18 cellular contexts compared by ENCODE assay signal in the genomic region with DNA sequence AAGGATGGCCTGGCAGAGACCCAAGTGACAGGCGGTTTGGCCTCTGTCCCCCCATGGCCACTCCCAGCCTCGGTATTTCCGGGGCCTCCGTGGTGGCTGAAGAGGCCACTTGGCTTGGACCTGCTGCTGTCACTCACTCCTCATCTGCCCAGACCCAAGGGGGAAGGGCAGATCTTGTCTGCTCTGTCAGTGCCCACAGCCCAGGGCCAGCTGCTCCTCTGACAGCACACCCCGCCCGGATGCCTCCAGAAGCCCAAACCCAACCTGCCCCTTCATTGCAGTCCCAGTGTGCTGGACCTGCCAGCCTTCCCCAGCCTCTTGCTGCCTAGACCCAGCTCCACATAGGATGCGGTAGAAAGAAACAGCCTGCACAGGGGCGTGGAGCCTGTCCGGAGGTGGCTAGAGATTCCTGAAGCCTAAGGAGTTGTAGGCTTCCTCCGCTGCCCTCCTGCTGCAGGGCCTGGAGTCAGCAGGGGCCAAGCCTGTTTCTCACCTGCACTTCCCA. TPM values are rescaled to one million over a fixed set of nuclear protein-coding genes. Genes with fewer than 3 reads are reported as not detected.
A peak's percentile ranks its signal among the peaks of the same experiment; 100 is the strongest.
DNase-seq lines count a peak whose midpoint lies in the region; ATAC-seq and TF ChIP-seq lines count a peak whose summit lies in the region.
"Had no signal": no experiment of that assay in that cellular context is flagged by ENCODE, and none has a peak within 500 bp of the region (broad histone marks: within the 10 kb centered on the region; RNA-seq: fewer than 3 reads in every experiment).

No MANE protein-coding gene starts in this region.

- peak overlapping the region in 1 of 2 experiments; percentile 66 for H3K14ac ChIP-seq in mesenchymal stem cell (ENCODE audit: low read length in 2 of 2)

- H3K36me3 ChIP-seq in WERI-Rb-1 (no peaks in the 10 kb centered on the region), mesenchymal stem cell (ENCODE audit: control insufficient read depth in 1 of 2, insufficient read depth in 2 of 2, low read depth in 1 of 2, low read length in 2 of 2) (no peaks in the 10 kb centered on the region)
- H3K36me3 ChIP-seq: lower lobe of right lung, pancreas had no signal

- H2BK5ac ChIP-seq in mesenchymal stem cell (ENCODE audit: low read depth, low read length, poor library complexity, severe bottlenecking) = no peak overlapping the region

- peak overlapping the region in 1 of 2 experiments; percentile 35 for H3K18ac ChIP-seq in mesenchymal stem cell (ENCODE audit: low read depth in 1 of 2, low read length in 2 of 2)

- H3K9me3 ChIP-seq in WERI-Rb-1 (ENCODE audit: severe bottlenecking) (no peaks in the 10 kb centered on the region), mesenchymal stem cell (ENCODE audit: control insufficient read depth, low read length) (no peaks in the 10 kb centered on the region)
- H3K9me3 ChIP-seq: lower lobe of right lung, pancreas had no signal

- WGBS in mesenchymal stem cell = 32% methylated on average over 10 of the region's 10 CpGs

- H3K23ac ChIP-seq in mesenchymal stem cell (ENCODE audit: low read length in 2 of 2) = no peak overlapping the region

- H3K4me1 ChIP-seq in mesenchymal stem cell (ENCODE audit: control insufficient read depth, insufficient read depth, low read depth, low read length) = peaks cover 19% of the 10 kb centered on the region
- H3K4me1 ChIP-seq: lower lobe of right lung, pancreas had no signal

- no peak overlapping the region for H2AFZ ChIP-seq in mesenchymal stem cell (ENCODE audit: low read depth, low read length)

- H2BK15ac ChIP-seq in mesenchymal stem cell (ENCODE audit: low read depth, poor library complexity, severe bottlenecking) = peak overlapping the region; percentile 2

- H2AK5ac ChIP-seq in mesenchymal stem cell (ENCODE audit: low read length, severe bottlenecking) = no peak overlapping the region

- H3K4ac ChIP-seq in mesenchymal stem cell (ENCODE audit: low read depth in 1 of 2, low read length in 2 of 2) = no peak overlapping the region

- DNase-seq in AG20443 (ENCODE audit: low spot score) (peak; percentile 36), HT-29 (ENCODE audit: low spot score) (peak; percentile 42), WERI-Rb-1 (no peak), mesenchymal stem cell (no peak), NCI-H2227 treated with DMSO at 0.1 percent for 48 hours (lab: John Stamatoyannopoulos, UW) (no peak), globus pallidus (ENCODE audit: low spot score) (no peak)
- DNase-seq: activated CD4-positive, alpha-beta T cell treated with anti-CD3 and anti-CD28 coated beads, Interleukin-2, amount 50 U/mL, for 1 hour; aorta; DMS79 treated with DMSO at 0.1 percent for 48 hours; effector memory CD8-positive, alpha-beta T cell; lower lobe of right lung; NCI-H1417; NK-92 treated with Interleukin-12 subunit alpha and Interleukin-12 subunit beta, amount 100 ng/mL, for 24 hours; pancreas; stimulated activated CD4-positive, alpha-beta T cell treated with anti-CD3 and anti-CD28 coated beads, Interleukin-2, amount 100 ng/mL, for 24 hours had no signal

- no peak overlapping the region for H3K9ac ChIP-seq in mesenchymal stem cell (ENCODE audit: low read length)

- peak overlapping the region; percentile 1 for H4K8ac ChIP-seq in mesenchymal stem cell (ENCODE audit: low read length)

- no peaks in the 10 kb centered on the region for H3K79me1 ChIP-seq in mesenchymal stem cell (replicated peaks; ENCODE audit: low read length, poor library complexity, severe bottlenecking)

- H3K27ac ChIP-seq in WERI-Rb-1 = no peak overlapping the region
- no peak overlapping the region for H3K27ac ChIP-seq in mesenchymal stem cell (ENCODE audit: low read length, poor library complexity, severe bottlenecking)
- H3K27ac ChIP-seq: lower lobe of right lung, pancreas had no signal

- no peak for ATAC-seq in GM19324 (IDR thresholded peaks at IDR 0.05; ENCODE audit: low FRiP score, unreplicated experiment)
- ATAC-seq in HG03457 (IDR thresholded peaks at IDR 0.05; ENCODE audit: unreplicated experiment) = no peak
- ATAC-seq: effector memory CD8-positive, alpha-beta T cell; stimulated activated effector memory CD8-positive, alpha-beta T cell treated with anti-CD3 and anti-CD28 coated beads, Interleukin-12 subunit alpha, Interleukin-12 subunit beta, amount 100 ng/mL, for 72 hours had no signal

- H3K27me3 ChIP-seq in WERI-Rb-1 (ENCODE audit: insufficient read depth, low read depth, severe bottlenecking) (no peaks in the 10 kb centered on the region), mesenchymal stem cell (ENCODE audit: control insufficient read depth in 1 of 2, insufficient read depth in 1 of 2, low read length in 2 of 2) (peaks cover 5 to 10% of the 10 kb centered on the region in 2 experiments)
- H3K27me3 ChIP-seq: pancreas had no signal

- no peak overlapping the region for H3K4me2 ChIP-seq in mesenchymal stem cell (ENCODE audit: low read length, poor library complexity, severe bottlenecking)

- no peak overlapping the region for H2BK120ac ChIP-seq in mesenchymal stem cell (ENCODE audit: low read depth, low read length)

- TF ChIP-seq CTCF in WERI-Rb-1 (IDR thresholded peaks at IDR 0.05; ENCODE audit: low read depth, low read length) = peak; percentile 18; the same call in 1 of the 2 replicates

- H2BK12ac ChIP-seq in mesenchymal stem cell (ENCODE audit: low read length in 2 of 2) = peak overlapping the region in 1 of 2 experiments; percentile 2

- no peak overlapping the region for H3K4me3 ChIP-seq in WERI-Rb-1 (ENCODE audit: low read depth, low read length)
- H3K4me3 ChIP-seq in mesenchymal stem cell (ENCODE audit: insufficient read depth in 1 of 2, low read depth in 1 of 2, low read length in 2 of 2) = no peak overlapping the region
- H3K4me3 ChIP-seq: lower lobe of right lung, pancreas had no signal

- H4K91ac ChIP-seq in mesenchymal stem cell (ENCODE audit: low read length) = peak overlapping the region; percentile 35

RNA-seq across cellular contexts. Expression of gene MAGEF1, which starts 52.0 kb away (rescaled TPM):
- 30.9 and 33.8 TPM in 2 replicates for total RNA-seq in HT-29 (2014; rRNA removed; shearing (Covaris generic))
- polyA plus RNA-seq in mesenchymal stem cell (2013, experiment 1 of 2) = 21.2 TPM
- 22.4 TPM for polyA plus RNA-seq in mesenchymal stem cell (2013, experiment 2 of 2)

Comparison
In these comparisons a context has a peak if more than half of its experiments do, and no peak if none do; other contexts are left out.
1. DNase-seq: peak in AG20443 (single experiment) and HT-29 (single experiment); none in WERI-Rb-1 (single experiment), mesenchymal stem cell (single experiment), NCI-H2227 treated with DMSO at 0.1 percent for 48 hours (single experiment) and globus pallidus (single experiment).